12 cellular contexts compared by ENCODE assay signal in genomic region chr7:137667633-137668387, GRCh38.
DNase-seq lines count a peak whose midpoint lies in the region; ATAC-seq and TF ChIP-seq lines count a peak whose summit lies in the region.
"Had no signal": no experiment of that assay in that cellular context is flagged by ENCODE, and none has a peak within 500 bp of the region (broad histone marks: within the 10 kb centered on the region; RNA-seq: fewer than 3 reads in every experiment).

No MANE protein-coding gene starts in this region.

- H3K4me2 ChIP-seq in fibroblast of lung (ENCODE audit: extremely low read depth, insufficient read depth, low read length) (peak overlapping the region; percentile 26), skeletal muscle satellite cell (ENCODE audit: low read length) (peak overlapping the region; percentile 56)

- H3K4me3 ChIP-seq in fibroblast of lung (replicated peaks in 1 of 4; ENCODE audit: control extremely low read depth in 1 of 4, insufficient read depth in 1 of 4, low read depth in 3 of 4, low read length in 4 of 4) (no peak overlapping the region), skeletal muscle satellite cell (ENCODE audit: low read length) (peak overlapping the region; percentile 20)
- no peak overlapping the region for H3K4me3 ChIP-seq in naive thymus-derived CD4-positive, alpha-beta T cell (ENCODE audit: low read length)
- H3K4me3 ChIP-seq: cardiac muscle cell had no signal

- peaks cover 5% of the 10 kb centered on the region for H3K4me1 ChIP-seq in fibroblast of lung (ENCODE audit: control insufficient read depth, extremely low read depth, insufficient read depth, low read length)
- peaks cover 67% of the 10 kb centered on the region for H3K4me1 ChIP-seq in skeletal muscle satellite cell (ENCODE audit: control insufficient read depth, insufficient read depth, low read length)
- no peaks in the 10 kb centered on the region for H3K4me1 ChIP-seq in naive thymus-derived CD4-positive, alpha-beta T cell (ENCODE audit: control insufficient read depth in 2 of 2, insufficient read depth in 2 of 2, low read length in 2 of 2)

- intact Hi-C loops in naive thymus-derived CD4-positive, alpha-beta T cell (cut with micrococcal nuclease), result no loop called here
- intact Hi-C loops in head of caudate nucleus (cut with DNase I), result loop anchor here (10.0 kb wide), 1 partner anchor 167 kb away; no protein-coding TSS in a partner anchor

- POLR2A ChIA-PET in naive thymus-derived CD4-positive, alpha-beta T cell (lab: Charles Lee), result no interaction called here

- no peak for ATAC-seq in naive thymus-derived CD4-positive, alpha-beta T cell
- ATAC-seq: left lobe of liver; stimulated activated effector memory CD8-positive, alpha-beta T cell treated with anti-CD3 and anti-CD28 coated beads, Interleukin-12 subunit alpha, Interleukin-12 subunit beta, amount 100 ng/mL, for 72 hours had no signal

- H3K9me3 Mint-ChIP-seq in T-helper 2 cell treated with Interferon-gamma antibody and Interleukin-4, amounts not matched to agents 5 μg/mL and 100 μg/mL, for 36 hours, result no peaks in the 10 kb centered on the region
- H3K9me3 Mint-ChIP-seq in naive thymus-derived CD4-positive, alpha-beta T cell, result no peaks in the 10 kb centered on the region
- H3K9me3 Mint-ChIP-seq: IgD-negative memory B cell; stimulated activated effector memory CD8-positive, alpha-beta T cell treated with anti-CD3 and anti-CD28 coated beads, Interleukin-12 subunit alpha, Interleukin-12 subunit beta, amount 100 ng/mL, for 72 hours had no signal

- DNase-seq in H4 (ENCODE audit: low spot score), result peak; percentile 95
- peak; percentile 76 for DNase-seq in RPMI7951 (ENCODE audit: low read depth)
- peak; percentile 52 to 98 for DNase-seq in fibroblast of lung (ENCODE audit: low read depth in 2 of 2)
- no peak for DNase-seq in T-helper 2 cell treated with Interferon-gamma antibody and Interleukin-4, amounts not matched to agents 5 μg/mL and 100 μg/mL, for 36 hours (ENCODE audit: low spot score)
- no peak for DNase-seq in naive thymus-derived CD4-positive, alpha-beta T cell
- DNase-seq in head of caudate nucleus, result no peak
- DNase-seq: SHP77 had no signal

- CTCF ChIA-PET in naive thymus-derived CD4-positive, alpha-beta T cell (lab: Charles Lee), result no interaction called here

- no peaks in the 10 kb centered on the region for H3K79me2 ChIP-seq in fibroblast of lung (ENCODE audit: control insufficient read depth, insufficient read depth, low read length)

- H3K27me3 Mint-ChIP-seq in T-helper 2 cell treated with Interferon-gamma antibody and Interleukin-4, amounts not matched to agents 5 μg/mL and 100 μg/mL, for 36 hours (ENCODE audit: low read depth), result no peaks in the 10 kb centered on the region
- H3K27me3 Mint-ChIP-seq in naive thymus-derived CD4-positive, alpha-beta T cell, result peaks cover 3 to 17% (median 7%) of the 10 kb centered on the region in 5 donors

- H3K9ac ChIP-seq in fibroblast of lung (ENCODE audit: insufficient read depth, low read length) (no peak overlapping the region), skeletal muscle satellite cell (ENCODE audit: low read depth, low read length) (peak overlapping the region; percentile 80)

- peaks cover 3% of the 10 kb centered on the region for H3K4me1 Mint-ChIP-seq in T-helper 2 cell treated with Interferon-gamma antibody and Interleukin-4, amounts not matched to agents 5 μg/mL and 100 μg/mL, for 36 hours (ENCODE audit: low read depth)
- H3K4me1 Mint-ChIP-seq in naive thymus-derived CD4-positive, alpha-beta T cell, result no peaks in the 10 kb centered on the region
- H3K4me1 Mint-ChIP-seq: IgD-negative memory B cell; stimulated activated effector memory CD8-positive, alpha-beta T cell treated with anti-CD3 and anti-CD28 coated beads, Interleukin-12 subunit alpha, Interleukin-12 subunit beta, amount 100 ng/mL, for 72 hours had no signal

- H2AFZ ChIP-seq in fibroblast of lung (ENCODE audit: low read length), result no peak overlapping the region

- H3K36me3 Mint-ChIP-seq in T-helper 2 cell treated with Interferon-gamma antibody and Interleukin-4, amounts not matched to agents 5 μg/mL and 100 μg/mL, for 36 hours (ENCODE audit: low read depth), result no peaks in the 10 kb centered on the region
- no peaks in the 10 kb centered on the region for H3K36me3 Mint-ChIP-seq in naive thymus-derived CD4-positive, alpha-beta T cell
- H3K36me3 Mint-ChIP-seq: stimulated activated effector memory CD8-positive, alpha-beta T cell treated with anti-CD3 and anti-CD28 coated beads, Interleukin-12 subunit alpha, Interleukin-12 subunit beta, amount 100 ng/mL, for 72 hours had no signal

- H3K36me3 ChIP-seq in fibroblast of lung (ENCODE audit: control insufficient read depth, insufficient read depth, low read length), result no peaks in the 10 kb centered on the region
- H3K36me3 ChIP-seq in skeletal muscle satellite cell (ENCODE audit: insufficient read depth, low read length), result peaks cover 16% of the 10 kb centered on the region
- H3K36me3 ChIP-seq in naive thymus-derived CD4-positive, alpha-beta T cell (ENCODE audit: control insufficient read depth in 2 of 3, insufficient read depth in 3 of 3, low read length in 3 of 3), result no peaks in the 10 kb centered on the region
- H3K36me3 ChIP-seq: cardiac muscle cell had no signal

- H3K27ac Mint-ChIP-seq in T-helper 2 cell treated with Interferon-gamma antibody and Interleukin-4, amounts not matched to agents 5 μg/mL and 100 μg/mL, for 36 hours, result no peak overlapping the region
- H3K27ac Mint-ChIP-seq in naive thymus-derived CD4-positive, alpha-beta T cell, result no peak overlapping the region
- H3K27ac Mint-ChIP-seq: IgD-negative memory B cell; stimulated activated effector memory CD8-positive, alpha-beta T cell treated with anti-CD3 and anti-CD28 coated beads, Interleukin-12 subunit alpha, Interleukin-12 subunit beta, amount 100 ng/mL, for 72 hours had no signal

- no peaks in the 10 kb centered on the region for H4K20me1 ChIP-seq in fibroblast of lung (ENCODE audit: control insufficient read depth, extremely low read depth, insufficient read depth, low read length)

- H3K4me3 Mint-ChIP-seq in T-helper 2 cell treated with Interferon-gamma antibody and Interleukin-4, amounts not matched to agents 5 μg/mL and 100 μg/mL, for 36 hours, result no peak overlapping the region
- H3K4me3 Mint-ChIP-seq in naive thymus-derived CD4-positive, alpha-beta T cell, result no peak overlapping the region
- H3K4me3 Mint-ChIP-seq: IgD-negative memory B cell; stimulated activated effector memory CD8-positive, alpha-beta T cell treated with anti-CD3 and anti-CD28 coated beads, Interleukin-12 subunit alpha, Interleukin-12 subunit beta, amount 100 ng/mL, for 72 hours had no signal

- H3K27me3 ChIP-seq in fibroblast of lung (ENCODE audit: control insufficient read depth, insufficient read depth, low read length) (no peaks in the 10 kb centered on the region), skeletal muscle satellite cell (ENCODE audit: control insufficient read depth, insufficient read depth, low read length) (no peaks in the 10 kb centered on the region)
- H3K27me3 ChIP-seq in naive thymus-derived CD4-positive, alpha-beta T cell (ENCODE audit: control insufficient read depth in 2 of 2, insufficient read depth in 2 of 2, low read length in 2 of 2), result no peaks in the 10 kb centered on the region
- H3K27me3 ChIP-seq: cardiac muscle cell had no signal

- no peaks in the 10 kb centered on the region for H3K9me3 ChIP-seq in fibroblast of lung (ENCODE audit: control insufficient read depth, insufficient read depth, low read depth, low read length)
- no peaks in the 10 kb centered on the region for H3K9me3 ChIP-seq in skeletal muscle satellite cell (replicated peaks; ENCODE audit: low read length)
- no peaks in the 10 kb centered on the region for H3K9me3 ChIP-seq in naive thymus-derived CD4-positive, alpha-beta T cell (ENCODE audit: control insufficient read depth in 2 of 3, low read length in 3 of 3)

- TF ChIP-seq CTCF in fibroblast of lung (conservative IDR thresholded peaks at IDR 0.05 in 1 of 2, IDR thresholded peaks at IDR 0.05 in 1 of 2; ENCODE audit: low read depth in 1 of 2, low read length in 2 of 2), result no peak

- peak overlapping the region; percentile 40 for H3K27ac ChIP-seq in fibroblast of lung (ENCODE audit: insufficient read depth, low read length)
- H3K27ac ChIP-seq in naive thymus-derived CD4-positive, alpha-beta T cell (ENCODE audit: low read depth, low read length), result no peak overlapping the region
- H3K27ac ChIP-seq: cardiac muscle cell had no signal

Comparison
In these comparisons a context has a peak if more than half of its experiments do, and no peak if none do; other contexts are left out.
1. DNase-seq: peak in H4 (single experiment), RPMI7951 (single experiment) and fibroblast of lung (2 of 2); none in T-helper 2 cell treated with Interferon-gamma antibody and Interleukin-4, amounts not matched to agents 5 μg/mL and 100 μg/mL, for 36 hours (single experiment), naive thymus-derived CD4-positive, alpha-beta T cell (0 of 9) and head of caudate nucleus (0 of 42).